ENCODE assay signal across 12 cellular contexts in genomic region chr17:35892091-35892637, GRCh38. TPM values are rescaled to one million over a fixed set of nuclear protein-coding genes. Genes with fewer than 3 reads are reported as not detected.
DNase-seq lines count a peak whose midpoint lies in the region; ATAC-seq and FAIRE-seq lines count a peak whose summit lies in the region.
"Had no signal": no experiment of that assay in that cellular context is flagged by ENCODE, and none has a peak within 500 bp of the region (broad histone marks: within the 10 kb centered on the region; RNA-seq: fewer than 3 reads in every experiment).

No MANE protein-coding gene starts in this region.

- FAIRE-seq in HTR-8/SVneo (lab: Jason Lieb, UNC) = no peak

- H3K27me3 ChIP-seq in thymus (ENCODE audit: control insufficient read depth, insufficient read depth) = no peaks in the 10 kb centered on the region
- H3K27me3 ChIP-seq: hepatocyte had no signal

- peak; percentile 54 to 58 for ATAC-seq in activated T-cell treated with anti-CD3 and anti-CD28 coated beads, Interleukin-2, amount 50 U/mL, for 4 hours

- peak overlapping the region; percentile 61 for H3K27ac ChIP-seq in thymus (ENCODE audit: low read depth)
- H3K27ac ChIP-seq: hepatocyte, thoracic aorta had no signal

- no peaks in the 10 kb centered on the region for H3K36me3 Mint-ChIP-seq in activated T-cell treated with anti-CD3 and anti-CD28 coated beads, Interleukin-2, amount 50 U/mL, for 4 hours (ENCODE audit: insufficient read depth)

- H3K4me3 Mint-ChIP-seq in activated T-cell treated with anti-CD3 and anti-CD28 coated beads, Interleukin-2, amount 50 U/mL, for 4 hours = no peak overlapping the region

- peaks cover 19% of the 10 kb centered on the region for H3K4me1 ChIP-seq in thymus (ENCODE audit: control insufficient read depth, insufficient read depth, low read length)

- no peaks in the 10 kb centered on the region for H3K36me3 ChIP-seq in thymus (ENCODE audit: control insufficient read depth, insufficient read depth)
- H3K36me3 ChIP-seq: thoracic aorta had no signal

- intact Hi-C loops in posterior vena cava (cut with DNase I) = no loop called here

- 88% methylated on average over 4 of the region's 4 CpGs for WGBS in thymus

- peaks cover 69% of the 10 kb centered on the region for H3K4me1 Mint-ChIP-seq in activated T-cell treated with anti-CD3 and anti-CD28 coated beads, Interleukin-2, amount 50 U/mL, for 4 hours (ENCODE audit: low read depth)

- DNase-seq in stimulated activated naive CD4-positive, alpha-beta T cell treated with Interleukin-2 at 50 U/mL for 16 hours (lab: John Stamatoyannopoulos, UW) = peak; percentile 54
- no peak for DNase-seq in stimulated activated naive CD4-positive, alpha-beta T cell (lab: John Stamatoyannopoulos, UW)
- DNase-seq in activated T-cell treated with anti-CD3 and anti-CD28 coated beads, Interleukin-2, amount 50 U/mL, for 4 hours = peak; percentile 68
- DNase-seq in kidney tubule cell (ENCODE audit: low spot score) (peak; percentile 58), posterior vena cava (ENCODE audit: low spot score) (no peak), HTR-8/SVneo (ENCODE audit: insufficient read length, low spot score) (no peak), NCI-H1436 (lab: John Stamatoyannopoulos, UW) (no peak)
- DNase-seq: occipital lobe, Right ventricle myocardium superior had no signal

- no peaks in the 10 kb centered on the region for H3K9me3 ChIP-seq in thymus (ENCODE audit: control insufficient read depth)
- H3K9me3 ChIP-seq: thoracic aorta had no signal

- H3K4me3 ChIP-seq in thymus (ENCODE audit: low read length) = no peak overlapping the region
- H3K4me3 ChIP-seq: hepatocyte, thoracic aorta had no signal

- H3K9me3 Mint-ChIP-seq in activated T-cell treated with anti-CD3 and anti-CD28 coated beads, Interleukin-2, amount 50 U/mL, for 4 hours = no peaks in the 10 kb centered on the region

- H3K27me3 Mint-ChIP-seq in activated T-cell treated with anti-CD3 and anti-CD28 coated beads, Interleukin-2, amount 50 U/mL, for 4 hours (ENCODE audit: low read depth) = no peaks in the 10 kb centered on the region

RNA-seq across cellular contexts. Expression of gene CCL5, which starts 12.0 kb away (rescaled TPM):
- 10 to 100 TPM; 19.9 to 72.3 (median 64.7) TPM for total RNA-seq in activated T-cell treated with anti-CD3 and anti-CD28 coated beads, Interleukin-2, amount 50 U/mL, for 4 hours
- 27.4 TPM for polyA plus RNA-seq in thymus
- 1 to 10 TPM; 2.1 to 3.2 TPM for total RNA-seq in posterior vena cava

RNA-seq across cellular contexts. Expression of gene HEATR9, which starts 23.5 kb away (rescaled TPM):
- under 1 TPM in 1 of 3 donors, not detected in 2; 0.21 TPM for total RNA-seq in activated T-cell treated with anti-CD3 and anti-CD28 coated beads, Interleukin-2, amount 50 U/mL, for 4 hours
- polyA plus RNA-seq in thymus = 0.82 TPM
- not detected for total RNA-seq in posterior vena cava
- total RNA-seq: hepatocyte, occipital lobe, Right ventricle myocardium superior, thoracic aorta had no signal
- polyA plus RNA-seq: hepatocyte had no signal

RNA-seq across cellular contexts. Expression of gene RDM1, which starts 38.4 kb away (rescaled TPM):
- total RNA-seq in activated T-cell treated with anti-CD3 and anti-CD28 coated beads, Interleukin-2, amount 50 U/mL, for 4 hours = not detected
- 1.1 TPM for polyA plus RNA-seq in thymus
- not detected for total RNA-seq in posterior vena cava
- total RNA-seq: Right ventricle myocardium superior, thoracic aorta had no signal
- polyA plus RNA-seq: hepatocyte had no signal

RNA-seq across cellular contexts. Expression of gene LYZL6, which starts 51.3 kb away (rescaled TPM):
- total RNA-seq in activated T-cell treated with anti-CD3 and anti-CD28 coated beads, Interleukin-2, amount 50 U/mL, for 4 hours = not detected
- 0.11 TPM for polyA plus RNA-seq in thymus
- total RNA-seq in posterior vena cava = not detected
- total RNA-seq: hepatocyte, occipital lobe, Right ventricle myocardium superior, thoracic aorta had no signal
- polyA plus RNA-seq: hepatocyte had no signal

Comparison
In these comparisons a context has a peak if more than half of its experiments do, and no peak if none do; other contexts are left out.
1. DNase-seq: peak in stimulated activated naive CD4-positive, alpha-beta T cell treated with Interleukin-2 at 50 U/mL for 16 hours (single experiment), activated T-cell treated with anti-CD3 and anti-CD28 coated beads, Interleukin-2, amount 50 U/mL, for 4 hours (single experiment) and kidney tubule cell (single experiment); none in stimulated activated naive CD4-positive, alpha-beta T cell (0 of 6), posterior vena cava (single experiment), HTR-8/SVneo (single experiment) and NCI-H1436 (single experiment).
2. RNA of gene CCL5, which starts 12.0 kb away (total RNA-seq): 19.9 to 72.3 TPM in activated T-cell treated with anti-CD3 and anti-CD28 coated beads, Interleukin-2, amount 50 U/mL, for 4 hours; 2.1 to 3.2 TPM in posterior vena cava; every median in the first group is over 4 times any median in the second.